Comparison of ENCODE assay signal across 12 cellular contexts in genomic region chr10:13612654-13613373, GRCh38.
"Had no signal": no experiment of that assay in that cellular context is flagged by ENCODE, and none has a peak within 500 bp of the region (broad histone marks: within the 10 kb centered on the region; RNA-seq: fewer than 3 reads in every experiment).

No MANE protein-coding gene starts in this region.

- H3K27me3 ChIP-seq: breast epithelium, hepatocyte, stomach, testis had no signal

- H3K4me1 ChIP-seq: breast epithelium, testis had no signal

- H3K4me3 Mint-ChIP-seq: endodermal cell, neural crest cell had no signal

- H3K27ac ChIP-seq: breast epithelium, hepatocyte, stomach, testis had no signal

- H3K9me3 ChIP-seq: breast epithelium, stomach, testis had no signal

- H3K27ac Mint-ChIP-seq: endodermal cell had no signal

- H3K9me3 Mint-ChIP-seq: endodermal cell, neural crest cell had no signal

- DNase-seq: activated CD4-positive, CD25-positive, alpha-beta regulatory T cell treated with anti-CD3 and anti-CD28 coated beads, Interleukin-2, amount 50 U/mL, for 72 hours; activated naive CD4-positive, alpha-beta T cell; endodermal cell; islet precursor cell; stimulated activated CD4-positive, alpha-beta T cell treated with anti-CD3 and anti-CD28 coated beads, Interleukin-12 subunit alpha, Interleukin-12 subunit beta, amount 100 ng/mL, for 4 hours; stimulated activated CD4-positive, alpha-beta T cell treated with anti-CD3 and anti-CD28 coated beads, Interleukin-2, amount 100 ng/mL, for 24 hours; stomach; testis had no signal

- H3K4me3 ChIP-seq: breast epithelium, hepatocyte, lung, stomach, testis had no signal
